Comparison of ENCODE assay signal across 5 cellular contexts in genomic region chr22:19460036-19460435, GRCh38.
"Had no signal": no experiment of that assay in that cellular context is flagged by ENCODE, and none has a peak within 500 bp of the region (broad histone marks: within the 10 kb centered on the region; RNA-seq: fewer than 3 reads in every experiment).

No MANE protein-coding gene starts in this region.

- H3K4me3 ChIP-seq: GM23338 had no signal

- DNase-seq: H9, HCEC 1CT, IMR-90, KBM-7 had no signal

- H2AFZ ChIP-seq: GM23338 had no signal

- H3K4me2 ChIP-seq: GM23338 had no signal
